8 cellular contexts compared by ENCODE assay signal in the genomic region with DNA sequence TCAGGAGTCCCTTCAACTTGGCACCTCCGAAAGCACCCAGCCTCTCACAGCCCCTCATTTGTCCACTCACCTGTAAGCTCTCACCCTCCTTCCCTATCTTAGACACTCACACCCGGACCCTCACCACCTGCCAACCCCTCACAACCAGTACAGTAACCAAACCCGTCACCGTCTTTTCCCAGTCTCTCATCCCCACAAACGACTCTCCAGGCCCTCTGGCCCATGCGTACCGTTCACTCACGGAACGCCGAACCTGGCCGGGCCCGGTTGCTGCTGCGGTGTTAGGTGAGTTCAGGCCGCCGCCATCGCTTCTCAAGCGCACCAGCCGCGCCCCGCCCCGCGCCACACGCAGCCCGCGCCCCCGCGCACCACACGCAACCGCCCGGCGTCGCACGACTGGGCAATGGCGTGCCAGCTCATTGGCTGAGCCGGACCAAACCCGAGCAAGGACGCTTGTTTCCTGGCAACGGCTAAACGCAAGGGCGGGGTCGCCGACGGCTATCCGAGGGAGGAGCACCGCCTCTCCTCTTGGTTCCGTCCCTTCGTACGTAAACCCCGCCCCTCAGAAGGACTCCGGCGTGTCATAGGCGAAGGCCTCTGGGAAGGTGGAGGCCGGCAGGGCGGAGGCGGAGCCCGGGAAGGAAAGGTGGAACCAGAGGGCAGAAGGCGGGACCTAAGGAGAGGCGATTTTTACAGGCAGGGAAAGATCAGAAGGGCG. TPM values are rescaled to one million over a fixed set of nuclear protein-coding genes. Genes with fewer than 3 reads are reported as not detected.
DNase-seq lines count a peak whose midpoint lies in the region; ATAC-seq and TF ChIP-seq lines count a peak whose summit lies in the region.

Gene FHIP1B (minus strand): TSS at position 323 of the 718 bp plus-strand sequence. CDS start 10,120 bp downstream, outside the sequence.

- WGBS in ovary, 3 donors, result 0% methylated on average over 59 of the region's 59 CpGs

- no peak for TF ChIP-seq EP300 in ovary (IDR thresholded peaks at IDR 0.05)

- ATAC-seq in HG02678 (IDR thresholded peaks at IDR 0.05; ENCODE audit: unreplicated experiment) (peak; percentile 93), Right ventricle myocardium inferior (peak; percentile 98)

- intact Hi-C loops in Right ventricle myocardium inferior (cut with DNase I), result loop anchor here (1.0 to 10.0 kb wide), 2 partner anchors 85 to 240 kb away; partner anchors contain the start of gene TRIM3
- intact Hi-C loops in ovary (cut with DNase I), result loop anchor here in 2 of 4 donors (5.0 to 10.0 kb wide), 3 partner anchors 90 to 373 kb away; partner anchors contain the start of genes CAVIN3 (in 1 of the 2) and TRIM3 (in 1 of the 2)
- intact Hi-C loops in tibial artery (cut with DNase I; ENCODE audit: low total_unique reads), result no loop called here

- H3K9me3 ChIP-seq in ovary, result no peaks in the 10 kb centered on the region
- no peaks in the 10 kb centered on the region for H3K9me3 ChIP-seq in tibial artery

- peaks cover 4% of the 10 kb centered on the region for H3K4me1 ChIP-seq in ovary (ENCODE audit: insufficient read depth)
- peaks cover 0 to 18% (median 14%) of the 10 kb centered on the region in 4 donors for H3K4me1 ChIP-seq in tibial artery

- H3K36me3 ChIP-seq in ovary (no peaks in the 10 kb centered on the region), tibial artery (no peaks in the 10 kb centered on the region)

- H3K27me3 ChIP-seq in ovary (no peaks in the 10 kb centered on the region), tibial artery (no peaks in the 10 kb centered on the region)

- peak within 1 kb of the TSS; percentile 53 to 82 for H3K27ac ChIP-seq in ovary
- peak within 1 kb of the TSS; percentile 84 to 87 for H3K27ac ChIP-seq in tibial artery

- H3K4me3 ChIP-seq in ovary (peak within 1 kb of the TSS; percentile 88), tibial artery (peak within 1 kb of the TSS; percentile 78 to 81)

- peak; percentile 74 for TF ChIP-seq POLR2A in GM10847 (IDR thresholded peaks at IDR 0.05; ENCODE audit: extremely low read depth, insufficient read length)
- peak; percentile 61 for TF ChIP-seq POLR2A in ovary (IDR thresholded peaks at IDR 0.05)

- TF ChIP-seq CTCF in ovary (IDR thresholded peaks at IDR 0.05) (no peak), tibial artery (IDR thresholded peaks at IDR 0.05) (no peak)

- peak; percentile 97 for DNase-seq in NCI-H128 (lab: John Stamatoyannopoulos, UW; ENCODE audit: unreplicated experiment)
- DNase-seq in SW 1271 (lab: John Stamatoyannopoulos, UW), result peak; percentile 98 to 99
- peak; percentile 98 for DNase-seq in activated naive CD8-positive, alpha-beta T cell treated with anti-CD3 and anti-CD28 coated beads, Interleukin-2, amount 50 U/mL, for 16 hours (ENCODE audit: low read depth, low spot score)
- DNase-seq in Right ventricle myocardium inferior (ENCODE audit: missing footprints), result peak; percentile 100
- peak; percentile 99 to 100 (median 99) for DNase-seq in ovary
- peak; percentile 100 for DNase-seq in tibial artery

RNA-seq across cellular contexts. Expression of gene FHIP1B, which starts in this region (rescaled TPM):
- total RNA-seq in Right ventricle myocardium inferior (13.3 TPM), ovary (10 to 100 TPM; 26.9 to 59.1 (median 35.7) TPM)
- 10 to 100 TPM; 15.9 to 43.8 TPM for polyA plus RNA-seq in ovary

Comparison
In these comparisons a context has a peak if more than half of its experiments do, and no peak if none do; other contexts are left out.
1. Peak in every context shown above with its lines: DNase-seq, ATAC-seq, H3K4me3 ChIP-seq and H3K27ac ChIP-seq.